Comparison of ENCODE assay signal across 9 cellular contexts in the genomic region with DNA sequence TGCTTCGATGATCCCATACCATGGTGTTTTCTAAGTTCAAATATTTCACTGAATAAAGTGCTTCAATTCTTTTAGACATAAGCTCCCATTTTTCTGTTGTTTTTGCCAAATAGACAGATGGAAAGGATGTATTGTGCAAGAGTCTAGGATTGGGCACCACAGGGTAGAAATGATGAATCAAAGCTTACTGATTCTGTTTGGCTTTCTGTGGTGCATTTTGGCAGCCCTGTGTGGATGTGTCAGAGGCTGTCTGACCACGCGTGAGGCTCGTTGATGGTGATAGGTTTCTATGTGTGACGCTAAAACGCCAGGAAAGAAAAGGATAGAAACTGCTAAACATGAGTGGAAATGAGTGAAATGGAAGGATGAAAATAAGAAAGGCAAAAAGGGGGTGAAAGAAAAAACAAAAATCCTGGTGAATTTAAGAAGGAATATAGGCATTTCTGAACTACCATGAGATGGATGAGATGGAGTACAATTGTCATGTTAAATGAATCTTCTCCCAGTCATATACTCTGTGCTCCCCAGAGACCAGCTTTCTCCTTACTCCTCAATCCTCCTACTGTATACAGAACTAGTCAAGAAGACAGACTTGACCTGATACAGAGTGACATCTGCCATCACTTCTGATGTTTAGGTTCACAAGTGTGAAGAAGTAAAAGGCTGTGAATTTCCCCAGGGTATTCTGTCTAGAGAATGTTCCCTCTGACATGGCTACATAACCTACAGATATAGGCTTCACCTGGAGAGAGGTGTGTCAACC. TPM values are rescaled to one million over a fixed set of nuclear protein-coding genes. Genes with fewer than 3 reads are reported as not detected.
DNase-seq lines count a peak whose midpoint lies in the region; ATAC-seq lines count a peak whose summit lies in the region.
"Had no signal": no experiment of that assay in that cellular context is flagged by ENCODE, and none has a peak within 500 bp of the region (broad histone marks: within the 10 kb centered on the region; RNA-seq: fewer than 3 reads in every experiment).

No MANE protein-coding gene starts in this region.

- no peaks in the 10 kb centered on the region for H3K9me3 ChIP-seq in naive thymus-derived CD4-positive, alpha-beta T cell (ENCODE audit: control insufficient read depth in 2 of 3, low read length in 3 of 3)
- H3K9me3 ChIP-seq: lower lobe of right lung had no signal

- intact Hi-C loops in naive thymus-derived CD4-positive, alpha-beta T cell (cut with micrococcal nuclease): no loop called here

- peak; percentile 45 for ATAC-seq in HG02852 (IDR thresholded peaks at IDR 0.05; ENCODE audit: unreplicated experiment)
- peak; percentile 29 for ATAC-seq in naive thymus-derived CD4-positive, alpha-beta T cell
- ATAC-seq in GM21786 (IDR thresholded peaks at IDR 0.05; ENCODE audit: unreplicated experiment): no peak

- peaks cover 33 to 91% (median 77%) of the 10 kb centered on the region in 7 donors for H3K4me1 Mint-ChIP-seq in naive thymus-derived CD4-positive, alpha-beta T cell

- DNase-seq in AG20443 (ENCODE audit: low spot score) (peak; percentile 91), astrocyte of the hippocampus (ENCODE audit: low read depth, low spot score) (peak; percentile 82), NCI-H1105 treated with DMSO at 0.1 percent for 48 hours (lab: John Stamatoyannopoulos, UW) (no peak), NCI-H1105 (lab: John Stamatoyannopoulos, UW) (no peak), iPS-NIHi7 (ENCODE audit: extremely low spot score) (no peak)
- DNase-seq in naive thymus-derived CD4-positive, alpha-beta T cell: peak in 1 of 9 donors; percentile 26
- DNase-seq: lower lobe of right lung had no signal

- CTCF ChIA-PET in naive thymus-derived CD4-positive, alpha-beta T cell (lab: Charles Lee): interaction anchor here (0.6 kb wide), 1 partner anchor 50 kb away, joined by 3 read pairs; no protein-coding TSS in a partner anchor

- H3K27me3 ChIP-seq in naive thymus-derived CD4-positive, alpha-beta T cell (ENCODE audit: control insufficient read depth in 2 of 2, insufficient read depth in 2 of 2, low read length in 2 of 2): no peaks in the 10 kb centered on the region

- H3K27ac Mint-ChIP-seq in naive thymus-derived CD4-positive, alpha-beta T cell: peak overlapping the region in 3 of 9 donors; percentile 12 to 40 (median 13)

- no peaks in the 10 kb centered on the region for H3K27me3 Mint-ChIP-seq in naive thymus-derived CD4-positive, alpha-beta T cell

- no peak overlapping the region for H3K4me3 Mint-ChIP-seq in naive thymus-derived CD4-positive, alpha-beta T cell

- H3K4me1 ChIP-seq in naive thymus-derived CD4-positive, alpha-beta T cell (ENCODE audit: control insufficient read depth in 2 of 2, insufficient read depth in 2 of 2, low read length in 2 of 2): peaks cover 11 to 16% of the 10 kb centered on the region in 2 donors
- H3K4me1 ChIP-seq: lower lobe of right lung had no signal

- POLR2A ChIA-PET in naive thymus-derived CD4-positive, alpha-beta T cell (lab: Charles Lee): interaction anchor here (0.7 kb wide), 1 partner anchor 9 kb away, joined by 3 read pairs; no protein-coding TSS in a partner anchor

- H3K4me3 ChIP-seq in naive thymus-derived CD4-positive, alpha-beta T cell (ENCODE audit: low read length): no peak overlapping the region
- H3K4me3 ChIP-seq: lower lobe of right lung had no signal

- H3K36me3 Mint-ChIP-seq in naive thymus-derived CD4-positive, alpha-beta T cell: peaks cover 3 to 30% (median 6%) of the 10 kb centered on the region in 5 donors

- H3K36me3 ChIP-seq in naive thymus-derived CD4-positive, alpha-beta T cell (ENCODE audit: control insufficient read depth in 2 of 3, insufficient read depth in 3 of 3, low read length in 3 of 3): no peaks in the 10 kb centered on the region
- H3K36me3 ChIP-seq: lower lobe of right lung had no signal

- no peak overlapping the region for H3K27ac ChIP-seq in naive thymus-derived CD4-positive, alpha-beta T cell (ENCODE audit: low read depth, low read length)
- H3K27ac ChIP-seq: lower lobe of right lung had no signal

- H3K9me3 Mint-ChIP-seq in naive thymus-derived CD4-positive, alpha-beta T cell: peaks cover 0 to 4% (median 0%) of the 10 kb centered on the region in 11 donors

RNA-seq across cellular contexts. Expression of a gene that starts 54.4 kb away (rescaled TPM):
- 100 to 1,000 TPM in 3 of 5 experiments, 10 to 100 TPM in 2; 40.6 to 190 (median 113) TPM for total RNA-seq in naive thymus-derived CD4-positive, alpha-beta T cell
- 10 to 100 TPM; 35.9 to 45.5 TPM for polyA plus RNA-seq in naive thymus-derived CD4-positive, alpha-beta T cell

Comparison
In these comparisons a context has a peak if more than half of its experiments do, and no peak if none do; other contexts are left out.
1. DNase-seq: peak in AG20443 (single experiment) and astrocyte of the hippocampus (single experiment); none in NCI-H1105 treated with DMSO at 0.1 percent for 48 hours (single experiment), NCI-H1105 (single experiment) and iPS-NIHi7 (single experiment).